ENCODE assay signal across 8 cellular contexts in the genomic region with DNA sequence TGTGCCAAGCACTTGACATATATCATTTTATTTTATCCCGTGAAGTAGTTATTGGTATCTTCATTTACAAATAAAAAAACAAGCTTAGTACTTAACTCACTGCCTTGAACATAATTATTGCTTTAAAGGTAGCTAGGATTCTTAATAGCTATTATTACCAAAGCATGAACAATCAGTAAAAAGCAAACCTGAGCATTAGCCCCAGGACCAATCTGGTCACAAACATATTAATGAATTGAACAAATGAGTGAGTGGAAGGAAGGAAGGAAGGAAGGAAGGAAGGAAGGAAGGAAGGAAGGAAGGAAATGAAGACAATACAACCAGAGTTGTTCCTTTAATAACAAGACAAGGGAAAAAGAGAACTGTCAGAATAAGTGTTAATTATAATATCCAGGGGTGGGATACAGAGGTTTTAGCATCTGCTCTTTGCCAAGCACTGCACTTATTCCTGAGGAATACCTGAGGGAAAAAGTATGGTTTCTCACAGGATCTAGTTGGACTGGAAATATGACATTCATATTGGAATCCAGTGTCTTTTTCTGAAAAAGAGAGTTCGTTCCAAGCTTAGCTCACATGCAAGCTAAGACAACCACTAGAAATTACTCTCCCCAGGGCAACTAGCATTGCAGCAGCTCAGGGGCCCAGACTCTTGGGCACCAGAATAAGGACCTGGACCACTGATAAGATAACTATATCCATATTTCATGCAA.
"Had no signal": no experiment of that assay in that cellular context is flagged by ENCODE, and none has a peak within 500 bp of the region (broad histone marks: within the 10 kb centered on the region; RNA-seq: fewer than 3 reads in every experiment).

No MANE protein-coding gene starts in this region.

- ATAC-seq: HepG2, K562 had no signal

- H3K36me3 Mint-ChIP-seq: IgD-negative memory B cell had no signal

- H3K4me3 ChIP-seq: K562 had no signal

- H3K4me1 Mint-ChIP-seq: IgD-negative memory B cell had no signal

- H3K9ac ChIP-seq: KMS-11 had no signal

- H3K27ac ChIP-seq: HL-60, KMS-11 had no signal

- H3K4me3 Mint-ChIP-seq: IgD-negative memory B cell had no signal

- H3K27ac Mint-ChIP-seq: IgD-negative memory B cell had no signal

- DNase-seq: IMR-90, KBM-7, KG1 had no signal
